1 cellular context compared by ENCODE assay signal in the genomic region with DNA sequence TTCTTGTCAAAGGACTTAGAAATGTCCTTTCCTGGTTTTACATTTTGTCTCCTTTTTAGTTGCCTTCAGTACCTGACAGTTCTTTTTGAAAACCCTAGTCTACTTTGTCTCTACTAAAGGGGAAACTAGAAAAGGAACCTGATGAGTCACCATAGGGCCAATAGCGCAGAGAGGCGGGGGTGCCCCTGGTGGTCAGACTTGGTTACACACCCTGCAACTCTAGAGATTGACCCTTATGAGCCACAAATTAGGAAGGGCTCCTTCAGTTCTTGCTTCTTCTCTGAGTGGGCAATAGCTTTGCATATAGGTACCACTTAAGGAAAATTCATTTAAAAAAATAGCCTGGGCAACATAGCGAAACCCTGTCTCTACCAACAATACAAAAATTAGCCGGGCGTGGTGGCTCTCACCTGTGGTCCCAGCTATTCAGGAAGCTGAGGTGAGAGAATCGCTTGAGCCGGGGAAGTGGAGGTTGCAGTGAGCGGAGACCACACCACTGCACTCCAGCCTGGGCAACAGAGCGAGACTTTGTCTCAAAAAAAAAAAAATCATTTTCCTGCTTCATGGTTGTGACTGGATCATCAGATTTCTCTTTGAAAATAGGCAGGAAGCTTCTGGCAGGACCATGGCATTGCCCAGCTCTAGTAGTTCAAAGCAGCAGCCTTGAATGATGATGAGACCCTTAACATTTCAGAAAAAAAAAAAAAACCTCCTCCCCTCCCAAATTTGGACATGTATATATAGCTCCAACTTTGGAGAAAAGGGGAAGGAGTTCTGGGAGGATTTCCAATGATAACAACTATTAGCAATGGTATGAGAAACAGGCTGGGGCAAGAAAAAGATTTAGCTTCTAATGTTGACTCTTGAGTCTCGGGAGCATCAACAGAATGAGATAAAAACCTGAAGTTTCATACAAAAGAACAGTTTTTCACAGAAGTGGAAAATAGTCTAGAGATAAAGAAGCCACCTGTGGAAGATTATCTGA.
A peak's percentile ranks its signal among the peaks of the same experiment; 100 is the strongest.
TF ChIP-seq lines count a peak whose summit lies in the region.

No MANE protein-coding gene starts in this region.

TF ChIP-seq in GM12878, 131 proteins besides CTCF, POLR2A, EP300 and RAD21 (continued from another document):
- TF ChIP-seq ZBTB11 (CRISPR knock-in tag; IDR thresholded peaks at IDR 0.05) (no peak), NR2F1 (conservative IDR thresholded peaks at IDR 0.05) (no peak), KLF5 (IDR thresholded peaks at IDR 0.05; ENCODE audit: partially characterized antibody) (no peak), EZH2 (IDR thresholded peaks at IDR 0.05; ENCODE audit: borderline replicate concordance, control insufficient read depth, low read depth, low read length) (no peak), ELK1 (IDR thresholded peaks at IDR 0.05; ENCODE audit: low read depth, low read length) (no peak), TCF3 (IDR thresholded peaks at IDR 0.05; ENCODE audit: borderline replicate concordance, insufficient read depth, low read depth, low read length) (no peak), PBX3 (IDR thresholded peaks at IDR 0.05; ENCODE audit: insufficient replicate concordance, low read depth, low read length) (no peak), STAT3 (IDR thresholded peaks at IDR 0.05; ENCODE audit: low read depth, low read length) (no peak), TAF1 (IDR thresholded peaks at IDR 0.05; ENCODE audit: borderline replicate concordance, low read depth, low read length) (no peak), MEF2A (IDR thresholded peaks at IDR 0.05; ENCODE audit: insufficient read depth, low read depth, low read length) (0 out of 2 replicates have a peak, but pooled peaks have one; percentile 41), HCFC1 (IDR thresholded peaks at IDR 0.05; ENCODE audit: low read length) (no peak), NFIC (IDR thresholded peaks at IDR 0.05; ENCODE audit: low read depth, low read length) (peak; percentile 54; the same call in 1 of the 2 replicates), FOXK2 (IDR thresholded peaks at IDR 0.05) (no peak), MYC (IDR thresholded peaks at IDR 0.05; ENCODE audit: insufficient read depth, insufficient read length, insufficient replicate concordance, low read length, severe bottlenecking) (no peak), HDAC6 (IDR thresholded peaks at IDR 0.05; ENCODE audit: unreplicated experiment) (no peak), SIX5 (IDR thresholded peaks at IDR 0.05; ENCODE audit: low read depth, low read length, severe bottlenecking) (no peak), CHD1 (IDR thresholded peaks at IDR 0.05; ENCODE audit: low read depth, low read length) (no peak), BACH1 (IDR thresholded peaks at IDR 0.05; ENCODE audit: borderline replicate concordance) (peak; percentile 95; the same call in 1 of the 2 replicates), ZNF622 (IDR thresholded peaks at IDR 0.05) (no peak), ASH2L (IDR thresholded peaks at IDR 0.05; ENCODE audit: borderline replicate concordance, low read depth) (no peak), RELA (IDR thresholded peaks at IDR 0.05; ENCODE audit: borderline replicate concordance, partially characterized antibody) (no peak), ATF7 (IDR thresholded peaks at IDR 0.05; ENCODE audit: low read depth) (peak; percentile 76)
- TF ChIP-seq, protein P1, sequence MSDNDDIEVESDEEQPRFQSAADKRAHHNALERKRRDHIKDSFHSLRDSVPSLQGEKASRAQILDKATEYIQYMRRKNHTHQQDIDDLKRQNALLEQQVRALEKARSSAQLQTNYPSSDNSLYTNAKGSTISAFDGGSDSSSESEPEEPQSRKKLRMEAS (IDR thresholded peaks at IDR 0.05; ENCODE audit: low read depth, low read length): no peak
